Comparison of ENCODE assay signal across 8 cellular contexts in genomic region chr1:16513412-16514106, GRCh38. TPM values are rescaled to one million over a fixed set of nuclear protein-coding genes. Genes with fewer than 3 reads are reported as not detected.
DNase-seq lines count a peak whose midpoint lies in the region; ATAC-seq and TF ChIP-seq lines count a peak whose summit lies in the region.
"Not testable (repeated sequence)": the region's sequence is repeated elsewhere in the genome, so short reads cannot be mapped to it uniquely, and the experiment has no call there.

No MANE protein-coding gene starts in this region.

- H3K27ac ChIP-seq in prostate gland = peak overlapping the region; percentile 53 to 82
- H3K27ac ChIP-seq in aorta (ENCODE audit: low read depth in 1 of 2, low read length in 2 of 2) = peak overlapping the region in 1 of 2 donors; percentile 51

- not testable (repeated sequence) for H3K27me3 ChIP-seq in prostate gland (replicated peaks; ENCODE audit: insufficient read depth); aorta (ENCODE audit: control insufficient read depth in 1 of 2, insufficient read depth in 2 of 2, low read length in 1 of 2)

- ATAC-seq in GM18502 (IDR thresholded peaks at IDR 0.05; ENCODE audit: poor library complexity, unreplicated experiment) = peak; percentile 87
- peak; percentile 76 for ATAC-seq in HG02870 (IDR thresholded peaks at IDR 0.05; ENCODE audit: unreplicated experiment)
- peak; percentile 97 for ATAC-seq in Right ventricle myocardium superior (ENCODE audit: poor library complexity)
- ATAC-seq in aorta (ENCODE audit: low FRiP score) = peak; percentile 76

- H3K9me3 ChIP-seq in prostate gland; aorta (ENCODE audit: control insufficient read depth, low read length): not testable (repeated sequence)

- not testable (repeated sequence) for TF ChIP-seq CTCF in prostate gland (IDR thresholded peaks at IDR 0.05)

- not testable (repeated sequence) for H3K4me1 ChIP-seq in prostate gland (replicated peaks); aorta (ENCODE audit: control insufficient read depth in 1 of 2, insufficient read depth in 2 of 2, low read length in 2 of 2)

- not testable (repeated sequence) for H3K4me3 ChIP-seq in prostate gland; aorta (ENCODE audit: low read length in 2 of 2)

- WGBS in prostate gland = 8% methylated on average over 26 of the region's 26 CpGs
- WGBS in aorta, 2 donors = 16 to 17% methylated on average over 19 to 26 of the region's 26 CpGs

- peak; percentile 50 to 96 (median 88) for DNase-seq in NCI-H1417 (lab: John Stamatoyannopoulos, UW)
- DNase-seq in SK-MEL-5 (ENCODE audit: low read depth, low spot score) = peak; percentile 89
- DNase-seq in activated naive CD4-positive, alpha-beta T cell treated with anti-CD3 and anti-CD28 coated beads, Interleukin-2, amount 50 U/mL, for 16 hours = peak; percentile 76
- DNase-seq in Right ventricle myocardium superior; prostate gland (ENCODE audit: low spot score); aorta: not testable (repeated sequence)

- intact Hi-C loops in Right ventricle myocardium superior (cut with DNase I); prostate gland (cut with DNase I); aorta (cut with DNase I): not testable (repeated sequence)

- H3K36me3 ChIP-seq in prostate gland; aorta (ENCODE audit: control insufficient read depth in 1 of 2, insufficient read depth in 2 of 2, low read length in 1 of 2): not testable (repeated sequence)

- in situ Hi-C loops in SK-MEL-5 (cut with HindIII; ENCODE audit: low pct_unique_long_range_greater_than_20kb, low sequenced_read_pairs) = not testable (repeated sequence)

- TF ChIP-seq POLR2A in prostate gland (IDR thresholded peaks at IDR 0.05) = not testable (repeated sequence)

RNA-seq across cellular contexts. Expression of gene RNU1-1, which starts 0.5 kb away (rescaled TPM):
- total RNA-seq in SK-MEL-5 (2014; rRNA removed; shearing (Covaris generic)) = under 0.01 TPM in 1 of 2 replicates, not detected in the other
- polyA plus RNA-seq in SK-MEL-5 (2015; cell fraction: cytosol; rRNA removed) = not detected in 2 replicates
- polyA plus RNA-seq in SK-MEL-5 (2015; cell fraction: nucleus; rRNA removed) = not detected in 2 replicates
- 9,391 TPM for total RNA-seq in Right ventricle myocardium superior
- under 1 TPM; under 0.01 TPM for total RNA-seq in prostate gland
- total RNA-seq in aorta = 1,000 to 10,000 TPM; 7,231 to 8,154 TPM
- polyA plus RNA-seq in aorta = not detected

Comparison
In these comparisons a context has a peak if more than half of its experiments do, and no peak if none do; other contexts are left out.
1. RNA of gene RNU1-1, which starts 0.5 kb away (total RNA-seq): 9,391 TPM in Right ventricle myocardium superior (single experiment) and 7,231 to 8,154 TPM in aorta; under 0.01 TPM in SK-MEL-5 and under 0.01 TPM in prostate gland; every median in the first group is over 1,000 times any median in the second.
2. Peak in every context shown above with its lines, with median percentiles within 50 percentile points of each other: ATAC-seq.